Comparison of ENCODE assay signal across 8 cellular contexts in the genomic region with DNA sequence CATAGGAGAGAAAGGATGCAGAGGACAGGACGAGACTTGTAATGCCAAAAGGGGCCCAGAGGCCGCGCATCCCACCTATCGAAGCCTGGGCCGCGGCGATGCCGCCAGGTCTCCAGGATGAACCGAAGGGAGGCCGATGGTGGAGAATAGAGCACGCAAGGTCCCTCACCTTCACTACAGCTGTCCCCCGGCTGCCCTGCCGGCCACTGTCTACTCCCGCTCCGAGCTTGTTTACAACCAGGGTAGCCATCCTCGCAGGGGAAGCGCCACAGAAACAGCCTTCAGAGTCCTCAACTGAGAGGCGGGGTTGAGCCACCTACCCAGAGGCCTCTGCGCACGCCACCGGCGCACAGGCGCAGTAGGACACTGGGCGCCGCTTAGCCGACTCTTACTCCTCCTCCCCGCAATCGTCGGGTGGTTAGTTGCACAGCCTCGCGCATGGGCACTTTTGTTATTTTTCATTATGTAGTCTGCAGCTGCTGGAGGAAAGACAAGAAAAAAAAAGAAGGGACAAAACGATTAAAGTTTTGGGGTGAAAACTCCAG. TPM values are rescaled to one million over a fixed set of nuclear protein-coding genes. Genes with fewer than 3 reads are reported as not detected.
DNase-seq lines count a peak whose midpoint lies in the region; ATAC-seq and TF ChIP-seq lines count a peak whose summit lies in the region.

Gene TRIM23, minus strand, starts transcription at position 309 of the 545 bp plus-strand sequence. Its CDS starts 59 bp downstream, at position 250.

- peak within 1 kb of the TSS; percentile 86 to 90 for H3K9ac ChIP-seq in duodenal mucosa (ENCODE audit: low read depth in 1 of 2, low read length in 2 of 2)

- TF ChIP-seq CTCF in lower lobe of right lung (IDR thresholded peaks at IDR 0.05) = peak; percentile 9

- peak within 1 kb of the TSS; percentile 97 to 100 (median 98) for H3K27ac Mint-ChIP-seq in CD4-positive, CD25-positive, alpha-beta regulatory T cell

- peaks cover 3% of the 10 kb centered on the region for H3K36me3 Mint-ChIP-seq in CD4-positive, CD25-positive, alpha-beta regulatory T cell

- H3K27me3 Mint-ChIP-seq in CD4-positive, CD25-positive, alpha-beta regulatory T cell = peaks cover 15% of the 10 kb centered on the region

- peaks cover 0 to 3% (median 0%) of the 10 kb centered on the region in 7 donors for H3K9me3 Mint-ChIP-seq in CD4-positive, CD25-positive, alpha-beta regulatory T cell

- peaks cover 2% of the 10 kb centered on the region for H3K36me3 ChIP-seq in CD4-positive, CD25-positive, alpha-beta regulatory T cell (ENCODE audit: control insufficient read depth, insufficient read depth, low read length)
- peaks cover 0 to under 1% of the 10 kb centered on the region in 2 donors for H3K36me3 ChIP-seq in duodenal mucosa (ENCODE audit: control insufficient read depth in 1 of 2, insufficient read depth in 2 of 2, low read length in 2 of 2)
- peaks cover 9% of the 10 kb centered on the region for H3K36me3 ChIP-seq in lower lobe of right lung

- H3K9me3 ChIP-seq in CD4-positive, CD25-positive, alpha-beta regulatory T cell (ENCODE audit: control insufficient read depth in 2 of 2, low read length in 2 of 2) = no peaks in the 10 kb centered on the region
- H3K9me3 ChIP-seq in duodenal mucosa (ENCODE audit: control insufficient read depth in 1 of 2, low read length in 2 of 2) = no peaks in the 10 kb centered on the region
- H3K9me3 ChIP-seq in lower lobe of right lung = no peaks in the 10 kb centered on the region

- H3K4me1 ChIP-seq in CD4-positive, CD25-positive, alpha-beta regulatory T cell (ENCODE audit: control insufficient read depth, insufficient read depth, low read length, poor library complexity, severe bottlenecking) = peaks cover 38% of the 10 kb centered on the region
- peaks cover 22 to 24% of the 10 kb centered on the region in 2 donors for H3K4me1 ChIP-seq in duodenal mucosa (ENCODE audit: control insufficient read depth in 1 of 2, insufficient read depth in 2 of 2, low read length in 2 of 2)
- H3K4me1 ChIP-seq in lower lobe of right lung = peaks cover 38% of the 10 kb centered on the region

- H3K27ac ChIP-seq in CD4-positive, CD25-positive, alpha-beta regulatory T cell (ENCODE audit: insufficient read depth, low read length, poor library complexity, severe bottlenecking) = peak within 1 kb of the TSS; percentile 93
- H3K27ac ChIP-seq in duodenal mucosa (ENCODE audit: low read depth, low read length) (peak within 1 kb of the TSS; percentile 69), lower lobe of right lung (peak within 1 kb of the TSS; percentile 82)

- peaks cover 35 to 58% (median 47%) of the 10 kb centered on the region in 4 donors for H3K4me1 Mint-ChIP-seq in CD4-positive, CD25-positive, alpha-beta regulatory T cell

- intact Hi-C loops in lower lobe of right lung (cut with DNase I) = no loop called here

- peak within 1 kb of the TSS; percentile 99 for H3K4me3 ChIP-seq in CD4-positive, CD25-positive, alpha-beta regulatory T cell (ENCODE audit: low read depth, low read length)
- H3K4me3 ChIP-seq in duodenal mucosa (ENCODE audit: low read depth in 1 of 2, low read length in 2 of 2) (peak within 1 kb of the TSS; percentile 98 to 100), lower lobe of right lung (peak within 1 kb of the TSS; percentile 94)

- H3K27me3 ChIP-seq in CD4-positive, CD25-positive, alpha-beta regulatory T cell (ENCODE audit: control insufficient read depth, insufficient read depth, low read length) = no peaks in the 10 kb centered on the region
- H3K27me3 ChIP-seq in duodenal mucosa (ENCODE audit: control insufficient read depth in 1 of 2, insufficient read depth in 2 of 2, low read length in 2 of 2) (no peaks in the 10 kb centered on the region), lower lobe of right lung (ENCODE audit: low read depth) (no peaks in the 10 kb centered on the region)

- peak; percentile 88 to 96 (median 95) for DNase-seq in CD4-positive, CD25-positive, alpha-beta regulatory T cell
- peak; percentile 90 for DNase-seq in NCI-H774 (lab: John Stamatoyannopoulos, UW)
- peak; percentile 84 to 85 for DNase-seq in activated CD4-positive, alpha-beta T cell treated with anti-CD3 and anti-CD28 coated beads, Interleukin-2, amount 50 U/mL, for 4 hours
- DNase-seq in lower lobe of right lung = peak; percentile 95
- DNase-seq in stimulated activated CD4-positive, alpha-beta T cell treated with anti-CD3 and anti-CD28 coated beads, TNF-alpha, amount 100 ng/mL, for 1 hour (ENCODE audit: low read depth in 3 of 3, low spot score in 1 of 3) = peak; percentile 73 to 77 (median 74)

- ATAC-seq in CD4-positive, CD25-positive, alpha-beta regulatory T cell (ENCODE audit: low read depth in 2 of 2) = peak; percentile 94 to 95
- ATAC-seq in GM19438 (IDR thresholded peaks at IDR 0.05; ENCODE audit: low read depth, unreplicated experiment) = peak; percentile 92
- ATAC-seq in HG03571 (IDR thresholded peaks at IDR 0.05; ENCODE audit: unreplicated experiment) = peak; percentile 93
- peak; percentile 99 for ATAC-seq in lower lobe of right lung

- peak within 1 kb of the TSS; percentile 96 to 100 (median 99) for H3K4me3 Mint-ChIP-seq in CD4-positive, CD25-positive, alpha-beta regulatory T cell

RNA-seq across cellular contexts. Expression of gene TRIM23, which starts in this region (rescaled TPM):
- total RNA-seq in CD4-positive, CD25-positive, alpha-beta regulatory T cell = 20.6 TPM
- polyA plus RNA-seq in CD4-positive, CD25-positive, alpha-beta regulatory T cell = 10 to 100 TPM; 10.3 to 18.7 (median 11.5) TPM
- total RNA-seq in lower lobe of right lung = 15.8 TPM

Comparison
In these comparisons a context has a peak if more than half of its experiments do, and no peak if none do; other contexts are left out.
1. Peak in every context shown above with its lines: DNase-seq, ATAC-seq, H3K4me3 ChIP-seq and H3K27ac ChIP-seq.